Comparison of ENCODE assay signal across 2 cellular contexts in the genomic region with DNA sequence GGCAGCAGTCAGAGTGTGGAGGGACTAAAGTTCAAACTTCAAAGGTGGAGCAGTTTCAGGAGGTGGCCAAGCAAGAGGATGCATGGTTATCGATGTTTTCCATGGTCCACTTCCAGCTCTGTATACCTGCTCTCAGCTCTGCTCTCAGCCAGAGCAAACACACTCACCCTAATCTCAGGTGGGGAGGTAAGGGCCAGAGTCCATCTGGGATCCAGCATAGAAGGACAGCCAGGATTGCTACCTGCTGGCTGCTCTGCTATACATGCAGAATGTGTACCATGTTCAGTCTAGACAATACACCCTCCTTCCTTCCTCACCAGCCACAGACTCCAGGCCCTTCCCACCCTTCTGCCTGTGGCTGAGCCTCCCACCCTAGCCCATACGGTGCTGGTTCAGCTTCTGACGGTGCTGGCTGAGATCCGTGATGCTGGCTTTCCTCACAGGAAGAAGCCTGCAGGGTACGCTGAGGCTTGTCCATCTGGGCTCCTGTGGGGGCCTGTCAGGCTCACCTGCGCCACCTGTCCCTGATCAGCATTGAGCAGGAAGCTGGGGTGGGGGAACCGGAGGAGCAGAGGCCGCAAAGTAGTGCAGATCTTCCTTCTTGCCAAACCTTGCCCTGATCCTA.
TF ChIP-seq lines count a peak whose summit lies in the region.

No MANE protein-coding gene starts in this region.

TF ChIP-seq in GM23338, 12 proteins besides CTCF, POLR2A, EP300 and RAD21:
- TF ChIP-seq EZH2 (IDR thresholded peaks at IDR 0.05; ENCODE audit: low read depth, unreplicated experiment) = no peak
- no peak for TF ChIP-seq STAT1 (IDR thresholded peaks at IDR 0.05; ENCODE audit: unreplicated experiment)
- TF ChIP-seq ZNF331 (CRISPR knock-in tag; IDR thresholded peaks at IDR 0.05; ENCODE audit: low read depth) = no peak
- TF ChIP-seq, protein P1, sequence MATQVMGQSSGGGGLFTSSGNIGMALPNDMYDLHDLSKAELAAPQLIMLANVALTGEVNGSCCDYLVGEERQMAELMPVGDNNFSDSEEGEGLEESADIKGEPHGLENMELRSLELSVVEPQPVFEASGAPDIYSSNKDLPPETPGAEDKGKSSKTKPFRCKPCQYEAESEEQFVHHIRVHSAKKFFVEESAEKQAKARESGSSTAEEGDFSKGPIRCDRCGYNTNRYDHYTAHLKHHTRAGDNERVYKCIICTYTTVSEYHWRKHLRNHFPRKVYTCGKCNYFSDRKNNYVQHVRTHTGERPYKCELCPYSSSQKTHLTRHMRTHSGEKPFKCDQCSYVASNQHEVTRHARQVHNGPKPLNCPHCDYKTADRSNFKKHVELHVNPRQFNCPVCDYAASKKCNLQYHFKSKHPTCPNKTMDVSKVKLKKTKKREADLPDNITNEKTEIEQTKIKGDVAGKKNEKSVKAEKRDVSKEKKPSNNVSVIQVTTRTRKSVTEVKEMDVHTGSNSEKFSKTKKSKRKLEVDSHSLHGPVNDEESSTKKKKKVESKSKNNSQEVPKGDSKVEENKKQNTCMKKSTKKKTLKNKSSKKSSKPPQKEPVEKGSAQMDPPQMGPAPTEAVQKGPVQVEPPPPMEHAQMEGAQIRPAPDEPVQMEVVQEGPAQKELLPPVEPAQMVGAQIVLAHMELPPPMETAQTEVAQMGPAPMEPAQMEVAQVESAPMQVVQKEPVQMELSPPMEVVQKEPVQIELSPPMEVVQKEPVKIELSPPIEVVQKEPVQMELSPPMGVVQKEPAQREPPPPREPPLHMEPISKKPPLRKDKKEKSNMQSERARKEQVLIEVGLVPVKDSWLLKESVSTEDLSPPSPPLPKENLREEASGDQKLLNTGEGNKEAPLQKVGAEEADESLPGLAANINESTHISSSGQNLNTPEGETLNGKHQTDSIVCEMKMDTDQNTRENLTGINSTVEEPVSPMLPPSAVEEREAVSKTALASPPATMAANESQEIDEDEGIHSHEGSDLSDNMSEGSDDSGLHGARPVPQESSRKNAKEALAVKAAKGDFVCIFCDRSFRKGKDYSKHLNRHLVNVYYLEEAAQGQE (IDR thresholded peaks at IDR 0.05; ENCODE audit: unreplicated experiment) = no peak
- TF ChIP-seq, protein P2, sequence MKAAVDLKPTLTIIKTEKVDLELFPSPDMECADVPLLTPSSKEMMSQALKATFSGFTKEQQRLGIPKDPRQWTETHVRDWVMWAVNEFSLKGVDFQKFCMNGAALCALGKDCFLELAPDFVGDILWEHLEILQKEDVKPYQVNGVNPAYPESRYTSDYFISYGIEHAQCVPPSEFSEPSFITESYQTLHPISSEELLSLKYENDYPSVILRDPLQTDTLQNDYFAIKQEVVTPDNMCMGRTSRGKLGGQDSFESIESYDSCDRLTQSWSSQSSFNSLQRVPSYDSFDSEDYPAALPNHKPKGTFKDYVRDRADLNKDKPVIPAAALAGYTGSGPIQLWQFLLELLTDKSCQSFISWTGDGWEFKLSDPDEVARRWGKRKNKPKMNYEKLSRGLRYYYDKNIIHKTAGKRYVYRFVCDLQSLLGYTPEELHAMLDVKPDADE (IDR thresholded peaks at IDR 0.05) = no peak
- TF ChIP-seq ZNF114 (CRISPR knock-in tag; IDR thresholded peaks at IDR 0.05) = no peak

TF ChIP-seq in GM12891, 5 proteins besides CTCF, POLR2A, EP300 and RAD21:
- TF ChIP-seq PAX5 (IDR thresholded peaks at IDR 0.05; ENCODE audit: insufficient read depth, low read length, severe bottlenecking) (no peak), SPI1 (IDR thresholded peaks at IDR 0.05; ENCODE audit: low read depth, low read length) (no peak), POLR2AphosphoS5 (IDR thresholded peaks at IDR 0.05; ENCODE audit: low read depth, low read length) (no peak), TAF1 (IDR thresholded peaks at IDR 0.05; ENCODE audit: low read depth, low read length) (no peak), POU2F2 (IDR thresholded peaks at IDR 0.05; ENCODE audit: low read depth, low read length) (no peak)
